ENCODE assay signal across 3 cellular contexts in genomic region chr3:95758707-95759106, GRCh38.
"Had no signal": no experiment of that assay in that cellular context is flagged by ENCODE, and none has a peak within 500 bp of the region (broad histone marks: within the 10 kb centered on the region; RNA-seq: fewer than 3 reads in every experiment).

No MANE protein-coding gene starts in this region.

- DNase-seq: GDM1, GF-D8 had no signal

- ATAC-seq: GM12878 had no signal

- H3K4me3 ChIP-seq: GM12878 had no signal
